ENCODE assay signal across 8 cellular contexts in genomic region chr17:45143767-45144198, GRCh38.
DNase-seq lines count a peak whose midpoint lies in the region; ATAC-seq and TF ChIP-seq lines count a peak whose summit lies in the region.

No MANE protein-coding gene starts in this region.

- H3K9me3 Mint-ChIP-seq in stimulated activated effector memory CD8-positive, alpha-beta T cell treated with anti-CD3 and anti-CD28 coated beads, Interleukin-12 subunit alpha, Interleukin-12 subunit beta, amount 100 ng/mL, for 72 hours, result no peaks in the 10 kb centered on the region

- peak; percentile 51 for DNase-seq in stimulated activated CD4-positive, alpha-beta T cell treated with anti-CD3 and anti-CD28 coated beads, Interleukin-15, amount 100 ng/mL, for 24 hours
- no peak for DNase-seq in stimulated activated CD4-positive, alpha-beta T cell treated with anti-CD3 and anti-CD28 coated beads, Interleukin-2, amount 100 ng/mL, for 48 hours
- DNase-seq in coronary artery (ENCODE audit: low spot score), result peak; percentile 96
- peak; percentile 85 for DNase-seq in left kidney (ENCODE audit: low read depth, low spot score)
- DNase-seq in stimulated activated effector memory CD8-positive, alpha-beta T cell treated with anti-CD3 and anti-CD28 coated beads, Interleukin-12 subunit alpha, Interleukin-12 subunit beta, amount 100 ng/mL, for 72 hours (ENCODE audit: low spot score in 2 of 2), result peak in 1 of 2 donors; percentile 60
- DNase-seq in DMS114 treated with DMSO at 0.1 percent for 48 hours (lab: John Stamatoyannopoulos, UW; ENCODE audit: unreplicated experiment), result no peak
- no peak for DNase-seq in GM19240 (ENCODE audit: insufficient read length, low spot score)

- TF ChIP-seq CTCF in coronary artery (IDR thresholded peaks at IDR 0.05), result no peak

- H3K36me3 Mint-ChIP-seq in stimulated activated effector memory CD8-positive, alpha-beta T cell treated with anti-CD3 and anti-CD28 coated beads, Interleukin-12 subunit alpha, Interleukin-12 subunit beta, amount 100 ng/mL, for 72 hours, result peaks cover 34% of the 10 kb centered on the region

- H3K27ac Mint-ChIP-seq in stimulated activated effector memory CD8-positive, alpha-beta T cell treated with anti-CD3 and anti-CD28 coated beads, Interleukin-12 subunit alpha, Interleukin-12 subunit beta, amount 100 ng/mL, for 72 hours, result peak overlapping the region; percentile 56

- H3K4me1 Mint-ChIP-seq in stimulated activated effector memory CD8-positive, alpha-beta T cell treated with anti-CD3 and anti-CD28 coated beads, Interleukin-12 subunit alpha, Interleukin-12 subunit beta, amount 100 ng/mL, for 72 hours, result peaks cover 50% of the 10 kb centered on the region

- no peak for ATAC-seq in stimulated activated effector memory CD8-positive, alpha-beta T cell treated with anti-CD3 and anti-CD28 coated beads, Interleukin-12 subunit alpha, Interleukin-12 subunit beta, amount 100 ng/mL, for 72 hours
- no peak for ATAC-seq in HG02759 (IDR thresholded peaks at IDR 0.05; ENCODE audit: unreplicated experiment)

- peak overlapping the region; percentile 76 for H3K4me3 ChIP-seq in coronary artery

- H3K4me3 Mint-ChIP-seq in stimulated activated effector memory CD8-positive, alpha-beta T cell treated with anti-CD3 and anti-CD28 coated beads, Interleukin-12 subunit alpha, Interleukin-12 subunit beta, amount 100 ng/mL, for 72 hours, result peak overlapping the region; percentile 98

- peak overlapping the region; percentile 91 to 94 for H3K27ac ChIP-seq in coronary artery

Comparison
In these comparisons a context has a peak if more than half of its experiments do, and no peak if none do; other contexts are left out.
1. DNase-seq: peak in stimulated activated CD4-positive, alpha-beta T cell treated with anti-CD3 and anti-CD28 coated beads, Interleukin-15, amount 100 ng/mL, for 24 hours (single experiment), coronary artery (single experiment) and left kidney (single experiment); none in stimulated activated CD4-positive, alpha-beta T cell treated with anti-CD3 and anti-CD28 coated beads, Interleukin-2, amount 100 ng/mL, for 48 hours (0 of 2), DMS114 treated with DMSO at 0.1 percent for 48 hours (single experiment) and GM19240 (single experiment).